Comparison of ENCODE assay signal across 10 cellular contexts in the genomic region with DNA sequence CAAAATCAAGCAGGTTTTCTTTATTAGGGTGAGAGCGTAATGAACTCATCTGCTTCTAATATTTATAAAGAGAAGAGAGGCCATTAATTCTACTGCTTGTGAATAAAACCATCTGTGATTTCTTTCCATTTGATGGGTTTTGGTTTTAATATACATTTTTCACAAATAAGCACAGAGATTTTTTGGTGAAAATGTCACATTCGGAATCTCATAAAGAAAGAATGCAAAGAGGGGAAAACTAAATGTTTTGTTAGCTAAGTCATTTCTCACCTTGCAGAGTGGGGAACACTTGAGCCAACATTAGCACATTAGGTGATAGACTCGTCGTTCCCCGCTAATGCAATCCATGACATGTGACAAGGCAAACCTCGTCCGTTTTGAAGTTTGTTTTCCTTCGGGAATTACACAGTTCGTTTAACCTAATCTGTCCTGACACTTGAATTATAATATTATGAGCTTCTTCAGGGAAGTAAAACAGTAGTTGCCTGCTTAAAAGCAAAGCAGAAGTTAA.
DNase-seq lines count a peak whose midpoint lies in the region; ATAC-seq and TF ChIP-seq lines count a peak whose summit lies in the region.
"Had no signal": no experiment of that assay in that cellular context is flagged by ENCODE, and none has a peak within 500 bp of the region (broad histone marks: within the 10 kb centered on the region; RNA-seq: fewer than 3 reads in every experiment).

No MANE protein-coding gene starts in this region.

- H3K27ac Mint-ChIP-seq in activated CD4-positive, alpha-beta T cell treated with anti-CD3 and anti-CD28 coated beads for 36 hours, result peak overlapping the region; percentile 66
- peak overlapping the region; percentile 83 for H3K27ac Mint-ChIP-seq in stimulated activated effector memory CD8-positive, alpha-beta T cell treated with anti-CD3 and anti-CD28 coated beads, Interleukin-12 subunit alpha, Interleukin-12 subunit beta, amount 100 ng/mL, for 72 hours

- 16 to 25% methylated on average over 9 of the region's 9 CpGs for WGBS in aorta, 2 donors

- H3K27ac ChIP-seq in OCI-LY7 (ENCODE audit: low read depth, low read length, poor library complexity, severe bottlenecking), result no peak overlapping the region
- H3K27ac ChIP-seq in aorta (ENCODE audit: low read depth in 1 of 2, low read length in 2 of 2), result no peak overlapping the region

- intact Hi-C loops in activated CD4-positive, alpha-beta T cell treated with anti-CD3 and anti-CD28 coated beads for 36 hours (cut with DNase I, micrococcal nuclease), result loop anchor here (1.0 to 10.0 kb wide), 8 partner anchors 39 to 997 kb away; a partner anchor contains a TSS
- intact Hi-C loops in OCI-LY7 (cut with micrococcal nuclease; ENCODE audit: unreplicated experiment), result no loop called here
- intact Hi-C loops in aorta (cut with DNase I), result no loop called here

- no peaks in the 10 kb centered on the region for H4K20me1 ChIP-seq in OCI-LY7 (ENCODE audit: insufficient read depth, low read length)

- no peaks in the 10 kb centered on the region for H3K36me3 ChIP-seq in OCI-LY7 (ENCODE audit: insufficient read depth, low read length)
- H3K36me3 ChIP-seq in H7 (replicated peaks; ENCODE audit: control insufficient read depth, insufficient read depth, low read length), result no peaks in the 10 kb centered on the region
- no peaks in the 10 kb centered on the region for H3K36me3 ChIP-seq in aorta (ENCODE audit: control insufficient read depth in 1 of 2, insufficient read depth in 2 of 2, low read length in 1 of 2)

- H3K9me2 ChIP-seq in OCI-LY7 (ENCODE audit: insufficient read depth, low read length), result no peaks in the 10 kb centered on the region

- no peak for ATAC-seq in activated CD4-positive, alpha-beta T cell treated with anti-CD3 and anti-CD28 coated beads for 36 hours
- ATAC-seq in stimulated activated effector memory CD8-positive, alpha-beta T cell treated with anti-CD3 and anti-CD28 coated beads, Interleukin-12 subunit alpha, Interleukin-12 subunit beta, amount 100 ng/mL, for 72 hours, result no peak
- ATAC-seq in aorta (ENCODE audit: low FRiP score), result no peak

- peak overlapping the region; percentile 56 for H3K4me3 ChIP-seq in OCI-LY7 (ENCODE audit: low read depth, low read length, poor library complexity, severe bottlenecking)
- no peak overlapping the region for H3K4me3 ChIP-seq in H7 (ENCODE audit: insufficient read depth, low read depth, low read length)
- H3K4me3 ChIP-seq in aorta (ENCODE audit: low read length in 2 of 2), result no peak overlapping the region
- H3K4me3 ChIP-seq: lung had no signal

- H2AFZ ChIP-seq in OCI-LY7 (ENCODE audit: low read length), result peak overlapping the region; percentile 53

- H3K4me3 Mint-ChIP-seq in activated CD4-positive, alpha-beta T cell treated with anti-CD3 and anti-CD28 coated beads for 36 hours, result peak overlapping the region; percentile 61
- peak overlapping the region; percentile 72 for H3K4me3 Mint-ChIP-seq in stimulated activated effector memory CD8-positive, alpha-beta T cell treated with anti-CD3 and anti-CD28 coated beads, Interleukin-12 subunit alpha, Interleukin-12 subunit beta, amount 100 ng/mL, for 72 hours

- H3K27me3 Mint-ChIP-seq in activated CD4-positive, alpha-beta T cell treated with anti-CD3 and anti-CD28 coated beads for 36 hours, result peaks cover 56% of the 10 kb centered on the region

- CTCF ChIA-PET in activated CD4-positive, alpha-beta T cell treated with anti-CD3 and anti-CD28 coated beads for 36 hours (lab: Charles Lee), result interaction anchor here (0.6 to 1.5 kb wide), 6 partner anchors 9 to 206 kb away, joined by 3 to 5 read pairs (median 3); no protein-coding TSS in a partner anchor
- CTCF ChIA-PET in OCI-LY7 (lab: Charles Lee; ENCODE audit: unreplicated experiment), result no interaction called here

- no peaks in the 10 kb centered on the region for H3K79me2 ChIP-seq in OCI-LY7 (ENCODE audit: insufficient read depth, low read depth, low read length)

- peaks cover 37% of the 10 kb centered on the region for H3K4me1 Mint-ChIP-seq in activated CD4-positive, alpha-beta T cell treated with anti-CD3 and anti-CD28 coated beads for 36 hours
- peaks cover 62% of the 10 kb centered on the region for H3K4me1 Mint-ChIP-seq in stimulated activated effector memory CD8-positive, alpha-beta T cell treated with anti-CD3 and anti-CD28 coated beads, Interleukin-12 subunit alpha, Interleukin-12 subunit beta, amount 100 ng/mL, for 72 hours

- BruUV-seq in OCI-LY7 (replicated peaks; lab: Mats Ljungman, UMichigan), result no TSS peak

- H3K4me1 ChIP-seq in OCI-LY7 (ENCODE audit: insufficient read depth, low read length, poor library complexity, severe bottlenecking) (peaks cover 22% of the 10 kb centered on the region), aorta (ENCODE audit: control insufficient read depth in 1 of 2, insufficient read depth in 2 of 2, low read length in 2 of 2) (no peaks in the 10 kb centered on the region)

- H3K27me3 ChIP-seq in H7 (ENCODE audit: control insufficient read depth, insufficient read depth, low read length) (peaks cover 6% of the 10 kb centered on the region), aorta (ENCODE audit: control insufficient read depth in 1 of 2, insufficient read depth in 2 of 2, low read length in 1 of 2) (no peaks in the 10 kb centered on the region)

- H3K4me2 ChIP-seq in OCI-LY7 (ENCODE audit: low read length), result peak overlapping the region; percentile 73

- no peak for TF ChIP-seq CTCF in OCI-LY7 (conservative IDR thresholded peaks at IDR 0.05; ENCODE audit: low read length)

- no peak for DNase-seq in activated CD4-positive, alpha-beta T cell treated with anti-CD3 and anti-CD28 coated beads for 36 hours
- no peak for DNase-seq in activated CD4-positive, alpha-beta T cell treated with anti-CD3 and anti-CD28 coated beads for 4 hours
- no peak for DNase-seq in OCI-LY7 (ENCODE audit: low spot score)
- peak; percentile 16 for DNase-seq in fibroblast of peridontal ligament (ENCODE audit: extremely low read depth)
- no peak for DNase-seq in stimulated activated effector memory CD8-positive, alpha-beta T cell treated with anti-CD3 and anti-CD28 coated beads, Interleukin-12 subunit alpha, Interleukin-12 subunit beta, amount 100 ng/mL, for 72 hours (ENCODE audit: low spot score in 2 of 2)
- no peak for DNase-seq in stimulated activated CD4-positive, alpha-beta T cell treated with anti-CD3 and anti-CD28 coated beads, Interleukin-4, amount 100 ng/mL, for 4 hours
- DNase-seq in H7, result no peak
- no peak for DNase-seq in aorta
- DNase-seq: cerebellar nuclear complex had no signal

- H3K36me3 Mint-ChIP-seq in activated CD4-positive, alpha-beta T cell treated with anti-CD3 and anti-CD28 coated beads for 36 hours (ENCODE audit: low read depth), result no peaks in the 10 kb centered on the region
- peaks cover 13% of the 10 kb centered on the region for H3K36me3 Mint-ChIP-seq in stimulated activated effector memory CD8-positive, alpha-beta T cell treated with anti-CD3 and anti-CD28 coated beads, Interleukin-12 subunit alpha, Interleukin-12 subunit beta, amount 100 ng/mL, for 72 hours

- H3K9me3 ChIP-seq in OCI-LY7 (ENCODE audit: low read length), result no peaks in the 10 kb centered on the region
- H3K9me3 ChIP-seq in aorta (ENCODE audit: control insufficient read depth, low read length), result no peaks in the 10 kb centered on the region

- POLR2A ChIA-PET in activated CD4-positive, alpha-beta T cell treated with anti-CD3 and anti-CD28 coated beads for 36 hours (lab: Charles Lee), result interaction anchor here (0.7 kb wide), 1 partner anchor 202 kb away, joined by 3 read pairs; no protein-coding TSS in a partner anchor
- POLR2A ChIA-PET in OCI-LY7 (lab: Charles Lee), result interaction anchor here (0.6 to 2.6 kb wide), 2 partner anchors 15 to 1477 kb away, joined by 3 to 17 read pairs; no protein-coding TSS in a partner anchor

- H3K9me3 Mint-ChIP-seq in activated CD4-positive, alpha-beta T cell treated with anti-CD3 and anti-CD28 coated beads for 36 hours (ENCODE audit: low read depth), result no peaks in the 10 kb centered on the region
- no peaks in the 10 kb centered on the region for H3K9me3 Mint-ChIP-seq in stimulated activated effector memory CD8-positive, alpha-beta T cell treated with anti-CD3 and anti-CD28 coated beads, Interleukin-12 subunit alpha, Interleukin-12 subunit beta, amount 100 ng/mL, for 72 hours

Comparison
In these comparisons a context has a peak if more than half of its experiments do, and no peak if none do; other contexts are left out.
1. intact Hi-C loops: an anchor here in activated CD4-positive, alpha-beta T cell treated with anti-CD3 and anti-CD28 coated beads for 36 hours (1.0 to 10.0 kb wide); none called in OCI-LY7 and aorta.